ENCODE assay signal across 8 cellular contexts in genomic region chr20:58888103-58888502, GRCh38. TPM values are rescaled to one million over a fixed set of nuclear protein-coding genes. Genes with fewer than 3 reads are reported as not detected.
DNase-seq lines count a peak whose midpoint lies in the region; ATAC-seq and TF ChIP-seq lines count a peak whose summit lies in the region.

No MANE protein-coding gene starts in this region.

- H3K36me3 ChIP-seq in Karpas-422 (ENCODE audit: insufficient read depth, low read length) = no peaks in the 10 kb centered on the region

- no peak for DNase-seq in AG04450 (ENCODE audit: low read depth, low spot score)
- DNase-seq in Karpas-422 = peak; percentile 41
- no peak for DNase-seq in coronary artery (ENCODE audit: low spot score)
- no peak for DNase-seq in naive B cell
- DNase-seq in NCI-H1105 treated with DMSO at 0.1 percent for 48 hours (lab: John Stamatoyannopoulos, UW) = no peak
- DNase-seq in cerebellar nuclear complex (lab: John Stamatoyannopoulos, UW) = no peak
- DNase-seq in NCI-H2171 (lab: John Stamatoyannopoulos, UW) = no peak

- H3K4me2 ChIP-seq in Karpas-422 (ENCODE audit: low read depth, low read length, poor library complexity, severe bottlenecking) = peak overlapping the region; percentile 92

- peaks cover 12 to 28% (median 18%) of the 10 kb centered on the region in 3 donors for H3K4me1 Mint-ChIP-seq in naive B cell

- H3K4me3 Mint-ChIP-seq in naive B cell = peak overlapping the region; percentile 80 to 96 (median 85)

- H2AFZ ChIP-seq in Karpas-422 (ENCODE audit: low read length) = 0 out of 2 replicates have a peak overlapping the region, but pooled peaks have one; percentile 56

- peak overlapping the region; percentile 81 to 94 (median 92) for H3K27ac Mint-ChIP-seq in naive B cell

- H3K9me3 Mint-ChIP-seq in naive B cell = peaks cover 0 to 2% (median 0%) of the 10 kb centered on the region in 7 donors

- peaks cover 19% of the 10 kb centered on the region for H3K4me1 ChIP-seq in Karpas-422 (ENCODE audit: low read length)

- peaks cover 29% of the 10 kb centered on the region for H3K79me2 ChIP-seq in Karpas-422 (ENCODE audit: low read length)

- H3K9me3 ChIP-seq in AG04450 (ENCODE audit: control insufficient read depth, insufficient read depth, low read length) = peaks cover 3% of the 10 kb centered on the region; the same call in 1 of the 2 replicates
- no peaks in the 10 kb centered on the region for H3K9me3 ChIP-seq in Karpas-422 (ENCODE audit: low read length)

- peak overlapping the region; percentile 82 for H3K9ac ChIP-seq in Karpas-422 (ENCODE audit: low read length)

- no peak for ATAC-seq in naive B cell (ENCODE audit: low read depth in 2 of 2)
- no peak for ATAC-seq in HG02642 (IDR thresholded peaks at IDR 0.05; ENCODE audit: poor library complexity, unreplicated experiment)

- TF ChIP-seq CTCF in AG04450 (IDR thresholded peaks at IDR 0.05; ENCODE audit: low read depth, low read length) = no peak
- no peak for TF ChIP-seq CTCF in coronary artery (IDR thresholded peaks at IDR 0.05)

- H3K27ac ChIP-seq in AG04450 (ENCODE audit: low read depth, low read length) (no peak overlapping the region), Karpas-422 (ENCODE audit: low read length) (no peak overlapping the region), coronary artery (peak overlapping the region in 1 of 2 donors; percentile 100)

- peak overlapping the region; percentile 74 for H3K4me3 ChIP-seq in AG04450 (ENCODE audit: low read depth, low read length)
- H3K4me3 ChIP-seq in Karpas-422 (ENCODE audit: low read length) = peak overlapping the region; percentile 87
- peak overlapping the region; percentile 81 for H3K4me3 ChIP-seq in coronary artery

- H3K27me3 Mint-ChIP-seq in naive B cell = no peaks in the 10 kb centered on the region

- H3K36me3 Mint-ChIP-seq in naive B cell = peaks cover 0 to 9% of the 10 kb centered on the region in 2 donors

- H3K9me2 ChIP-seq in Karpas-422 (replicated peaks; ENCODE audit: insufficient read depth, low read length) = no peaks in the 10 kb centered on the region

- no peaks in the 10 kb centered on the region for H4K20me1 ChIP-seq in Karpas-422 (ENCODE audit: insufficient read depth, low read depth, low read length)

- H3K27me3 ChIP-seq in AG04450 (ENCODE audit: control insufficient read depth, insufficient read depth, low read length) (peaks cover 10% of the 10 kb centered on the region), Karpas-422 (ENCODE audit: low read length) (no peaks in the 10 kb centered on the region)

- POLR2A ChIA-PET in AG04450 (lab: Yijun Ruan, JAX) = no interaction called here

- CTCF ChIA-PET in AG04450 (lab: Charles Lee) = no interaction called here

RNA-seq across cellular contexts. Expression of gene GNAS, which starts 35.6 kb away (rescaled TPM):
- polyA plus RNA-seq in AG04450 (2011; rRNA removed) (765 and 1,181 TPM in 2 replicates), naive B cell (ENCODE audit: low read depth in 6 of 6) (100 to 1,000 TPM; 133 to 298 (median 194) TPM)
- polyA minus RNA-seq in AG04450 (2011; rRNA and poly(A)+ RNA removed) = 1,147 and 1,540 TPM in 2 replicates
- 600 and 624 TPM in 2 replicates for total RNA-seq in Karpas-422 (2014; rRNA removed; shearing (Covaris generic); ENCODE audit: low replicate concordance)

RNA-seq across cellular contexts. Expression of gene GNAS-AS1, which starts 37.4 kb away (rescaled TPM):
- polyA plus RNA-seq in AG04450 (2011; rRNA removed) (0.52 and 0.65 TPM in 2 replicates), naive B cell (ENCODE audit: low read depth in 6 of 6) (under 1 TPM in 1 of 6 donors, not detected in 5; 0.35 TPM)
- polyA minus RNA-seq in AG04450 (2011; rRNA and poly(A)+ RNA removed) = 0.48 and 1.1 TPM in 2 replicates
- total RNA-seq in Karpas-422 (2014; rRNA removed; shearing (Covaris generic); ENCODE audit: low replicate concordance) = 4.0 and 6.3 TPM in 2 replicates
